9 cellular contexts compared by ENCODE assay signal in genomic region chr22:40182231-40182835, GRCh38. TPM values are rescaled to one million over a fixed set of nuclear protein-coding genes. Genes with fewer than 3 reads are reported as not detected.
DNase-seq lines count a peak whose midpoint lies in the region; ATAC-seq and TF ChIP-seq lines count a peak whose summit lies in the region.
"Had no signal": no experiment of that assay in that cellular context is flagged by ENCODE, and none has a peak within 500 bp of the region (broad histone marks: within the 10 kb centered on the region; RNA-seq: fewer than 3 reads in every experiment).

No MANE protein-coding gene starts in this region.

- dilution Hi-C loops in mammary epithelial cell (cut with HindIII; ENCODE audit: low sequenced_read_pairs) = no loop called here

- no peak overlapping the region for H2AFZ ChIP-seq in mammary epithelial cell (ENCODE audit: low read depth, low read length)

- peaks cover 89% of the 10 kb centered on the region for H3K79me2 ChIP-seq in mammary epithelial cell (ENCODE audit: insufficient read depth, low read length)

- H3K9ac ChIP-seq in BLaER1 = 0 out of 2 replicates have a peak overlapping the region, but pooled peaks have one; percentile 42
- H3K9ac ChIP-seq in mammary epithelial cell (ENCODE audit: insufficient read depth, low read length) = no peak overlapping the region

- peaks cover 0 to 3% (median 0%) of the 10 kb centered on the region in 11 donors for H3K9me3 Mint-ChIP-seq in naive thymus-derived CD4-positive, alpha-beta T cell

- no TSS peak for BruUV-seq in mammary epithelial cell (replicated peaks; lab: Mats Ljungman, UMichigan)

- DNase-seq in HL-60 (ENCODE audit: low read depth in 1 of 2, low spot score in 1 of 2) (no peak), mammary epithelial cell (no peak), SIG-M5 treated with dmso at 0.1 percent for 504 hours (lab: John Stamatoyannopoulos, UW; ENCODE audit: unreplicated experiment) (no peak), NCI-H69 (lab: John Stamatoyannopoulos, UW) (no peak)
- no peak for DNase-seq in naive thymus-derived CD4-positive, alpha-beta T cell
- DNase-seq: NCI-H1694 treated with DMSO at 0.1 percent for 48 hours had no signal

- peak overlapping the region; percentile 67 to 87 (median 78) for H3K4me3 Mint-ChIP-seq in naive thymus-derived CD4-positive, alpha-beta T cell

- in situ Hi-C loops in mammary epithelial cell (cut with MboI; ENCODE audit: low sequenced_read_pairs in 2 of 2) = loop anchor here in 1 of 2 donors (25.0 kb wide), 1 partner anchor 645 kb away; the partner anchor contains the start of gene RPS19BP1

- ATAC-seq in naive thymus-derived CD4-positive, alpha-beta T cell = no peak
- ATAC-seq in HG03439 (IDR thresholded peaks at IDR 0.05; ENCODE audit: unreplicated experiment) (no peak), HG02798 (IDR thresholded peaks at IDR 0.05; ENCODE audit: poor library complexity, unreplicated experiment) (no peak)

- H3K4me1 Mint-ChIP-seq in naive thymus-derived CD4-positive, alpha-beta T cell = peaks cover 44 to 83% (median 75%) of the 10 kb centered on the region in 7 donors

- intact Hi-C loops in mammary epithelial cell (cut with micrococcal nuclease) = no loop called here
- intact Hi-C loops in naive thymus-derived CD4-positive, alpha-beta T cell (cut with micrococcal nuclease) = loop anchor here in 1 of 2 donors (1.0 kb wide), 1 partner anchor 22 kb away; no protein-coding TSS in a partner anchor

- peak overlapping the region in 8 of 9 donors; percentile 77 to 95 (median 86) for H3K27ac Mint-ChIP-seq in naive thymus-derived CD4-positive, alpha-beta T cell

- no peaks in the 10 kb centered on the region for H3K27me3 ChIP-seq in BLaER1
- no peaks in the 10 kb centered on the region for H3K27me3 ChIP-seq in HL-60 (ENCODE audit: insufficient read depth, poor library complexity, severe bottlenecking)
- no peaks in the 10 kb centered on the region for H3K27me3 ChIP-seq in mammary epithelial cell (ENCODE audit: insufficient read depth, low read length)
- H3K27me3 ChIP-seq in naive thymus-derived CD4-positive, alpha-beta T cell (ENCODE audit: control insufficient read depth in 2 of 2, insufficient read depth in 2 of 2, low read length in 2 of 2) = no peaks in the 10 kb centered on the region

- H3K4me1 ChIP-seq in BLaER1 = peaks cover 46% of the 10 kb centered on the region
- peaks cover 29% of the 10 kb centered on the region for H3K4me1 ChIP-seq in mammary epithelial cell (ENCODE audit: insufficient read depth, low read length)
- H3K4me1 ChIP-seq in naive thymus-derived CD4-positive, alpha-beta T cell (ENCODE audit: control insufficient read depth in 2 of 2, insufficient read depth in 2 of 2, low read length in 2 of 2) = peaks cover 22 to 55% of the 10 kb centered on the region in 2 donors

- H3K4me3 ChIP-seq in BLaER1 (no peak overlapping the region), HL-60 (replicated peaks; ENCODE audit: insufficient read depth, low read length) (no peak overlapping the region), mammary epithelial cell (replicated peaks in 1 of 3; ENCODE audit: insufficient read depth in 1 of 3, low read depth in 2 of 3, low read length in 3 of 3) (no peak overlapping the region)
- H3K4me3 ChIP-seq in naive thymus-derived CD4-positive, alpha-beta T cell (ENCODE audit: low read length) = no peak overlapping the region

- H3K27ac ChIP-seq in BLaER1 (no peak overlapping the region), HL-60 (replicated peaks) (peak overlapping the region; percentile 46), mammary epithelial cell (ENCODE audit: insufficient read depth, low read depth, low read length) (no peak overlapping the region)
- H3K27ac ChIP-seq in naive thymus-derived CD4-positive, alpha-beta T cell (ENCODE audit: low read depth, low read length) = peak overlapping the region; percentile 59

- CTCF ChIA-PET in mammary epithelial cell (lab: Charles Lee; ENCODE audit: low non-redundant PET) = no interaction called here
- CTCF ChIA-PET in naive thymus-derived CD4-positive, alpha-beta T cell (lab: Charles Lee) = interaction anchor here (1.2 kb wide), 1 partner anchor 21 kb away, joined by 3 read pairs; no protein-coding TSS in a partner anchor

- H3K36me3 ChIP-seq in BLaER1 = peaks cover 39% of the 10 kb centered on the region
- no peaks in the 10 kb centered on the region for H3K36me3 ChIP-seq in mammary epithelial cell (ENCODE audit: insufficient read depth, low read length)
- H3K36me3 ChIP-seq in naive thymus-derived CD4-positive, alpha-beta T cell (ENCODE audit: control insufficient read depth in 2 of 3, insufficient read depth in 3 of 3, low read length in 3 of 3) = no peaks in the 10 kb centered on the region

- WGBS in mammary epithelial cell (ENCODE audit: low coverage, missing lambda C conversion rate) = 90% methylated on average over 4 of the region's 4 CpGs

- peaks cover 18% of the 10 kb centered on the region for H3K9me3 ChIP-seq in BLaER1
- no peaks in the 10 kb centered on the region for H3K9me3 ChIP-seq in mammary epithelial cell (replicated peaks; ENCODE audit: insufficient read depth, low read length)
- H3K9me3 ChIP-seq in naive thymus-derived CD4-positive, alpha-beta T cell (ENCODE audit: control insufficient read depth in 2 of 3, low read length in 3 of 3) = no peaks in the 10 kb centered on the region

- peaks cover 6 to 23% (median 11%) of the 10 kb centered on the region in 5 donors for H3K36me3 Mint-ChIP-seq in naive thymus-derived CD4-positive, alpha-beta T cell

- TF ChIP-seq CTCF in HL-60 (IDR thresholded peaks at IDR 0.05; ENCODE audit: insufficient read depth, low read length) = no peak
- TF ChIP-seq CTCF in mammary epithelial cell (conservative IDR thresholded peaks at IDR 0.05 in 1 of 2, IDR thresholded peaks at IDR 0.05 in 1 of 2; ENCODE audit: extremely low read depth in 1 of 2, insufficient read depth in 1 of 2, low read depth in 1 of 2, low read length in 2 of 2) = no peak

- peak overlapping the region; percentile 82 for H3K4me2 ChIP-seq in BLaER1
- H3K4me2 ChIP-seq in mammary epithelial cell (ENCODE audit: insufficient read depth, low read depth, low read length) = peak overlapping the region; percentile 82

- H4K20me1 ChIP-seq in BLaER1 (peaks cover 81% of the 10 kb centered on the region), mammary epithelial cell (ENCODE audit: insufficient read depth, low read length) (no peaks in the 10 kb centered on the region)

- POLR2A ChIA-PET in naive thymus-derived CD4-positive, alpha-beta T cell (lab: Charles Lee) = interaction anchor here (1.1 kb wide), 1 partner anchor 31 kb away, joined by 3 read pairs; no protein-coding TSS in a partner anchor

- H3K27me3 Mint-ChIP-seq in naive thymus-derived CD4-positive, alpha-beta T cell = no peaks in the 10 kb centered on the region

RNA-seq across cellular contexts. Expression of gene TNRC6B, which starts 4.6 kb away (rescaled TPM):
- 10 to 100 TPM; 25.2 to 27.3 TPM for total RNA-seq in mammary epithelial cell
- polyA plus RNA-seq in mammary epithelial cell = 7.6 TPM
- polyA minus RNA-seq in mammary epithelial cell = 52.8 TPM
- 100 to 1,000 TPM in 4 of 5 experiments, 10 to 100 TPM in 1; 67.4 to 165 (median 146) TPM for total RNA-seq in naive thymus-derived CD4-positive, alpha-beta T cell
- polyA plus RNA-seq in naive thymus-derived CD4-positive, alpha-beta T cell = 100 to 1,000 TPM; 102 to 119 TPM

Comparison
In these comparisons a context has a peak if more than half of its experiments do, and no peak if none do; other contexts are left out.
1. H3K27ac ChIP-seq: peak in HL-60 (single experiment) and naive thymus-derived CD4-positive, alpha-beta T cell (single experiment); none in BLaER1 (single experiment) and mammary epithelial cell (single experiment).